1 cellular context compared by ENCODE assay signal in genomic region chr7:134891262-134892001, GRCh38.
A peak's percentile ranks its signal among the peaks of the same experiment; 100 is the strongest.
TF ChIP-seq lines count a peak whose summit lies in the region.

No MANE protein-coding gene starts in this region.

TF ChIP-seq in H1, 55 proteins besides CTCF, POLR2A, EP300 and RAD21 (continued from another document):
- TF ChIP-seq CHD7 (IDR thresholded peaks at IDR 0.05; ENCODE audit: insufficient replicate concordance, low read length) (peak; percentile 99), POU5F1 (IDR thresholded peaks at IDR 0.05; ENCODE audit: low read depth, low read length) (no peak), SP1 (IDR thresholded peaks at IDR 0.05; ENCODE audit: low read depth, low read length) (peak; percentile 36; the same call in 1 of the 2 replicates), BACH1 (IDR thresholded peaks at IDR 0.05; ENCODE audit: low read length) (peak; percentile 51; the same call in 1 of the 2 replicates), RBBP5 (IDR thresholded peaks at IDR 0.05; ENCODE audit: borderline replicate concordance, low read depth, low read length) (peak; percentile 66; the same call in 1 of the 2 replicates), POLR2AphosphoS5 (IDR thresholded peaks at IDR 0.05; ENCODE audit: low read depth, low read length) (peak; percentile 91), SP2 (IDR thresholded peaks at IDR 0.05; ENCODE audit: low read length) (no peak), CEBPB (IDR thresholded peaks at IDR 0.05; ENCODE audit: low read depth, low read length) (no peak), MAFK (IDR thresholded peaks at IDR 0.05; ENCODE audit: low read depth, low read length) (peak; percentile 86), E2F6 (IDR thresholded peaks at IDR 0.05) (peak; percentile 58), JUND (IDR thresholded peaks at IDR 0.05; ENCODE audit: low read length) (no peak; the same call in 1 of the 2 replicates), SIN3A (conservative IDR thresholded peaks at IDR 0.05 in 1 of 2, IDR thresholded peaks at IDR 0.05 in 1 of 2; ENCODE audit: low read depth in 1 of 2, low read length in 2 of 2) (0 out of 4 replicates have a peak, but pooled peaks of 1 of the 2 experiments have one; percentile 25), KDM4A (IDR thresholded peaks at IDR 0.05; ENCODE audit: low read depth, low read length, severe bottlenecking) (peak; percentile 66), HDAC6 (IDR thresholded peaks at IDR 0.05; ENCODE audit: low read depth, low read length) (no peak)
